23 cellular contexts compared by ENCODE assay signal in genomic region chr13:112658807-112659206, GRCh38. TPM values are rescaled to one million over a fixed set of nuclear protein-coding genes. Genes with fewer than 3 reads are reported as not detected.
DNase-seq lines count a peak whose midpoint lies in the region; ATAC-seq and TF ChIP-seq lines count a peak whose summit lies in the region.
"Had no signal": no experiment of that assay in that cellular context is flagged by ENCODE, and none has a peak within 500 bp of the region (broad histone marks: within the 10 kb centered on the region; RNA-seq: fewer than 3 reads in every experiment).

No MANE protein-coding gene starts in this region.

- 36 to 88% (median 55%) methylated on average over 1 of the region's 1 CpG for WGBS in heart left ventricle, 4 donors
- 2% methylated on average over 1 of the region's 1 CpG for WGBS in mesenchymal stem cell

- no peak overlapping the region for H3K4ac ChIP-seq in mesenchymal stem cell (ENCODE audit: low read depth in 1 of 2, low read length in 2 of 2)

- peak overlapping the region; percentile 98 for H2BK5ac ChIP-seq in mesenchymal stem cell (ENCODE audit: low read depth, low read length, poor library complexity, severe bottlenecking)

- H3K4me2 ChIP-seq in mesenchymal stem cell (ENCODE audit: low read length, poor library complexity, severe bottlenecking), result peak overlapping the region; percentile 36
- H3K4me2 ChIP-seq: BLaER1 treated with 17β-estradiol and CSF1 and Interleukin-3, amounts not matched to agents 10 nM and 100 nM had no signal

- no peak overlapping the region for H3K4me3 ChIP-seq in heart left ventricle
- H3K4me3 ChIP-seq in mesenchymal stem cell (ENCODE audit: insufficient read depth in 1 of 2, low read depth in 1 of 2, low read length in 2 of 2), result no peak overlapping the region
- H3K4me3 ChIP-seq: BLaER1 treated with 17β-estradiol and CSF1 and Interleukin-3, amounts not matched to agents 10 nM and 100 nM; dorsolateral prefrontal cortex; heart right ventricle had no signal

- no peak overlapping the region for H2BK15ac ChIP-seq in mesenchymal stem cell (ENCODE audit: low read depth, poor library complexity, severe bottlenecking)

- no peak overlapping the region for H3K14ac ChIP-seq in mesenchymal stem cell (ENCODE audit: low read length in 2 of 2)

- H4K91ac ChIP-seq in mesenchymal stem cell (ENCODE audit: low read length), result no peak overlapping the region

- H3K36me3 ChIP-seq in heart left ventricle (no peaks in the 10 kb centered on the region), mesenchymal stem cell (ENCODE audit: control insufficient read depth in 1 of 2, insufficient read depth in 2 of 2, low read depth in 1 of 2, low read length in 2 of 2) (no peaks in the 10 kb centered on the region)
- H3K36me3 ChIP-seq: BLaER1 treated with 17β-estradiol and CSF1 and Interleukin-3, amounts not matched to agents 10 nM and 100 nM; heart right ventricle; neutrophil had no signal

- H4K8ac ChIP-seq in mesenchymal stem cell (ENCODE audit: low read length), result no peak overlapping the region

- TF ChIP-seq CTCF in heart left ventricle (IDR thresholded peaks at IDR 0.05), result no peak

- no peaks in the 10 kb centered on the region for H3K27me3 ChIP-seq in heart left ventricle
- H3K27me3 ChIP-seq in mesenchymal stem cell (ENCODE audit: control insufficient read depth in 1 of 2, insufficient read depth in 1 of 2, low read length in 2 of 2), result peaks cover 0 to 3% of the 10 kb centered on the region in 2 experiments
- H3K27me3 ChIP-seq: BLaER1 treated with 17β-estradiol and CSF1 and Interleukin-3, amounts not matched to agents 10 nM and 100 nM; dorsolateral prefrontal cortex; heart right ventricle; neutrophil had no signal

- H3K27ac ChIP-seq in heart left ventricle (no peak overlapping the region), mesenchymal stem cell (ENCODE audit: low read length, poor library complexity, severe bottlenecking) (peak overlapping the region; percentile 99)
- H3K27ac ChIP-seq: BLaER1 treated with 17β-estradiol and CSF1 and Interleukin-3, amounts not matched to agents 10 nM and 100 nM; dorsolateral prefrontal cortex; neutrophil had no signal

- peak overlapping the region; percentile 29 for H2AK5ac ChIP-seq in mesenchymal stem cell (ENCODE audit: low read length, severe bottlenecking)

- no peak for TF ChIP-seq POLR2A in heart left ventricle (IDR thresholded peaks at IDR 0.05)

- H3K79me1 ChIP-seq in mesenchymal stem cell (replicated peaks; ENCODE audit: low read length, poor library complexity, severe bottlenecking), result no peaks in the 10 kb centered on the region

- intact Hi-C loops in cardiac septum (cut with DNase I) (no loop called here), heart left ventricle (cut with DNase I) (no loop called here)

- H2BK120ac ChIP-seq in mesenchymal stem cell (ENCODE audit: low read depth, low read length), result no peak overlapping the region

- no peak overlapping the region for H3K23ac ChIP-seq in mesenchymal stem cell (ENCODE audit: low read length in 2 of 2)

- no peak overlapping the region for H2AFZ ChIP-seq in mesenchymal stem cell (ENCODE audit: low read depth, low read length)

- H3K4me1 ChIP-seq in heart left ventricle, result no peaks in the 10 kb centered on the region
- H3K4me1 ChIP-seq in mesenchymal stem cell (ENCODE audit: control insufficient read depth, insufficient read depth, low read depth, low read length), result peaks cover 19% of the 10 kb centered on the region
- H3K4me1 ChIP-seq: heart right ventricle had no signal

- peak; percentile 15 for DNase-seq in cardiac septum (ENCODE audit: low spot score)
- no peak for DNase-seq in heart left ventricle
- peak; percentile 32 for DNase-seq in ecto neural progenitor cell (ENCODE audit: low spot score)
- peak; percentile 5 for DNase-seq in mesenchymal stem cell
- no peak for DNase-seq in NCI-H510A treated with DMSO at 0.1 percent for 48 hours (lab: John Stamatoyannopoulos, UW)
- DNase-seq: 8988T; activated CD8-positive, alpha-beta T cell treated with anti-CD3 and anti-CD28 coated beads for 36 hours; activated naive CD4-positive, alpha-beta T cell treated with anti-CD3 and anti-CD28 coated beads, Interleukin-2, amount 50 U/mL, for 16 hours; activated T-cell treated with anti-CD3 and anti-CD28 coated beads, Interleukin-2, amount 50 U/mL, for 24 hours; DMS 273 treated with DMSO at 0.1 percent for 48 hours; heart right ventricle; NCI-H187; NCI-H446; Right ventricle myocardium superior; stimulated activated CD4-positive, alpha-beta T cell treated with anti-CD3 and anti-CD28 coated beads, Interleukin-15, amount 100 ng/mL, for 24 hours; T-helper 17 cell had no signal

- no peak overlapping the region for H3K18ac ChIP-seq in mesenchymal stem cell (ENCODE audit: low read depth in 1 of 2, low read length in 2 of 2)

- H3K9me3 ChIP-seq in heart left ventricle (no peaks in the 10 kb centered on the region), mesenchymal stem cell (ENCODE audit: control insufficient read depth, low read length) (no peaks in the 10 kb centered on the region)
- H3K9me3 ChIP-seq: heart right ventricle, neutrophil had no signal

- no peak overlapping the region for H2BK12ac ChIP-seq in mesenchymal stem cell (ENCODE audit: low read length in 2 of 2)

- H3K9ac ChIP-seq in mesenchymal stem cell (ENCODE audit: low read length), result no peak overlapping the region
- H3K9ac ChIP-seq: BLaER1 treated with 17β-estradiol and CSF1 and Interleukin-3, amounts not matched to agents 10 nM and 100 nM had no signal

- ATAC-seq in heart left ventricle (no peak), GM21723 (IDR thresholded peaks at IDR 0.05; ENCODE audit: unreplicated experiment) (no peak), HG03135 (IDR thresholded peaks at IDR 0.05; ENCODE audit: unreplicated experiment) (no peak), GM21717 (IDR thresholded peaks at IDR 0.05; ENCODE audit: unreplicated experiment) (no peak)
- ATAC-seq: activated CD8-positive, alpha-beta T cell treated with anti-CD3 and anti-CD28 coated beads for 36 hours; stimulated activated memory B cell treated with anti-CD40 and anti-IgM and Interleukin-4, amounts not matched to agents 10 μg/mL and 1 μg/mL and 100 μg/mL, for 72 hours; T-helper 17 cell had no signal

RNA-seq across cellular contexts. Expression of gene ATP11A, which starts 31.0 kb away (rescaled TPM):
- total RNA-seq in cardiac septum (96.5 TPM), heart left ventricle (100 to 1,000 TPM in 5 of 9 donors, 10 to 100 TPM in 4; 51.4 to 146 (median 110) TPM)
- 10 to 100 TPM; 20.5 to 91.2 TPM for polyA plus RNA-seq in heart left ventricle
- polyA plus RNA-seq in mesenchymal stem cell (2013, experiment 1 of 2), result 8.0 TPM
- polyA plus RNA-seq in mesenchymal stem cell (2013, experiment 2 of 2), result 8.2 TPM

Comparison
In these comparisons a context has a peak if more than half of its experiments do, and no peak if none do; other contexts are left out.
1. DNase-seq: peak in cardiac septum (single experiment), ecto neural progenitor cell (single experiment) and mesenchymal stem cell (single experiment); none in heart left ventricle (0 of 5) and NCI-H510A treated with DMSO at 0.1 percent for 48 hours (single experiment).